Comparison of ENCODE assay signal across 25 cellular contexts in the genomic region with DNA sequence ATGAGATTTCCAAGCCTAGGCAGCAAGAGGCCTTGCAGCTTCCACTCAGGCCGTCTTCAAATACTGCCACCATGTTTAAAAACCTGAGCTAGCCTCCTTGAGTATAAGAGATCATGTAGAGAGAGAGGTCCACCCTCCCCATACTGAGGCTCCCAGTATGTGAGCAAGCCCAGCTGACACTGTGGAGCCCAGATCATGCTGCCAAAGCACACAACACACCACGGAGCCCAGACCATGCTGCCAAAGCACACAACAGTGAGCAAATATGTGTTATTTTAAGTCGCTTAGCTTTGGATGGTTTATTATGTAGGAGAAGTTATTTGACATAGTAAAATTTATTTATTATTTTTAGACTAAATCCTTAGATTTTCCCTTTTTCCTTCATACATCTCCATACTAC.
"Had no signal": no experiment of that assay in that cellular context is flagged by ENCODE, and none has a peak within 500 bp of the region (broad histone marks: within the 10 kb centered on the region; RNA-seq: fewer than 3 reads in every experiment).

No MANE protein-coding gene starts in this region.

- H3K27me3 ChIP-seq: esophagus squamous epithelium, heart right ventricle, ovary, thyroid gland, vagina had no signal

- H3K4me2 ChIP-seq: smooth muscle cell had no signal

- FAIRE-seq: endometrium, islet of Langerhans had no signal

- ATAC-seq: effector memory CD8-positive, alpha-beta T cell; heart right ventricle; left cardiac atrium; left ventricle myocardium superior; natural killer cell; sciatic nerve; stimulated activated naive CD8-positive, alpha-beta T cell treated with anti-CD3 and anti-CD28 coated beads, Interleukin-15, amount 100 ng/mL, for 72 hours had no signal

- H3K4me1 ChIP-seq: esophagus squamous epithelium, heart right ventricle, thyroid gland, vagina had no signal

- H3K4me3 ChIP-seq: esophagus squamous epithelium, heart right ventricle, lung, ovary, smooth muscle cell, thyroid gland, vagina had no signal

- H3K36me3 ChIP-seq: esophagus squamous epithelium, heart right ventricle, ovary, thyroid gland, vagina had no signal

- H3K9me3 ChIP-seq: esophagus squamous epithelium, ovary, thyroid gland, vagina had no signal

- DNase-seq: cortex of kidney; effector memory CD8-positive, alpha-beta T cell; erythroblast; esophagus squamous epithelium; foreskin melanocyte; glutamatergic neuron; heart right ventricle; hippocampal formation; left cardiac atrium; left ventricle myocardium superior; natural killer cell; occipital lobe; ovary; stimulated activated CD4-positive, alpha-beta T cell treated with anti-CD3 and anti-CD28 coated beads, Interleukin-4, amount 100 ng/mL, for 1 hour; stimulated activated CD8-positive, alpha-beta memory T cell treated with anti-CD3 and anti-CD28 coated beads, Interleukin-4, amount 100 ng/mL, for 48 hours; stimulated activated naive CD4-positive, alpha-beta T cell; stimulated activated naive CD8-positive, alpha-beta T cell treated with anti-CD3 and anti-CD28 coated beads, Interleukin-15, amount 100 ng/mL, for 72 hours; thyroid gland; trophoblast cell had no signal

- H3K27ac ChIP-seq: esophagus squamous epithelium, heart right ventricle, ovary, thyroid gland, vagina had no signal
